In genomic region chr10:1132584-1132983, GRCh38 we compare ENCODE assay signal across 19 cellular contexts.
A peak's percentile ranks its signal among the peaks of the same experiment; 100 is the strongest.
DNase-seq lines count a peak whose midpoint lies in the region; ATAC-seq and TF ChIP-seq lines count a peak whose summit lies in the region.
"Had no signal": no experiment of that assay in that cellular context is flagged by ENCODE, and none has a peak within 500 bp of the region (broad histone marks: within the 10 kb centered on the region; RNA-seq: fewer than 3 reads in every experiment).

No MANE protein-coding gene starts in this region.

- TF ChIP-seq POLR2A in erythroblast (IDR thresholded peaks at IDR 0.05; ENCODE audit: low read length) (no peak), prostate gland (IDR thresholded peaks at IDR 0.05) (no peak)

- H3K4me3 Mint-ChIP-seq in activated CD4-positive, alpha-beta memory T cell treated with anti-CD3 and anti-CD28 coated beads, Interleukin-2, amount 10 ng/mL, durations not matched to agents 7 days and 5 days = no peak overlapping the region
- no peak overlapping the region for H3K4me3 Mint-ChIP-seq in activated CD4-positive, alpha-beta memory T cell treated with anti-CD3 and anti-CD28 coated beads for 36 hours
- no peak overlapping the region for H3K4me3 Mint-ChIP-seq in activated CD8-positive, alpha-beta T cell treated with anti-CD3 and anti-CD28 coated beads for 36 hours
- no peak overlapping the region for H3K4me3 Mint-ChIP-seq in stimulated activated naive B cell treated with anti-CD40 and anti-IgM and Interleukin-4, amounts not matched to agents 10 μg/mL and 1 μg/mL and 100 μg/mL, for 72 hours

- POLR2A ChIA-PET in activated CD4-positive, alpha-beta memory T cell treated with anti-CD3 and anti-CD28 coated beads, Interleukin-2, amount 10 ng/mL, durations not matched to agents 7 days and 5 days (lab: Charles Lee) = interaction anchor here (1.5 kb wide), 1 partner anchor 10 kb away, joined by 4 read pairs; no protein-coding TSS in a partner anchor
- POLR2A ChIA-PET in activated CD4-positive, alpha-beta memory T cell treated with anti-CD3 and anti-CD28 coated beads for 36 hours (lab: Charles Lee) = no interaction called here
- POLR2A ChIA-PET in activated CD8-positive, alpha-beta T cell treated with anti-CD3 and anti-CD28 coated beads for 36 hours (lab: Charles Lee) = no interaction called here

- H3K27me3 Mint-ChIP-seq in activated CD4-positive, alpha-beta memory T cell treated with anti-CD3 and anti-CD28 coated beads, Interleukin-2, amount 10 ng/mL, durations not matched to agents 7 days and 5 days = peaks cover 3% of the 10 kb centered on the region
- no peaks in the 10 kb centered on the region for H3K27me3 Mint-ChIP-seq in activated CD4-positive, alpha-beta memory T cell treated with anti-CD3 and anti-CD28 coated beads for 36 hours
- no peaks in the 10 kb centered on the region for H3K27me3 Mint-ChIP-seq in activated CD8-positive, alpha-beta T cell treated with anti-CD3 and anti-CD28 coated beads for 36 hours
- no peaks in the 10 kb centered on the region for H3K27me3 Mint-ChIP-seq in stimulated activated naive B cell treated with anti-CD40 and anti-IgM and Interleukin-4, amounts not matched to agents 10 μg/mL and 1 μg/mL and 100 μg/mL, for 72 hours

- no peak overlapping the region for H3K27ac ChIP-seq in prostate gland
- H3K27ac ChIP-seq: BLaER1 treated with 17β-estradiol and CSF1 and Interleukin-3, amounts not matched to agents 10 nM and 100 nM; KMS-11 had no signal

- ATAC-seq in activated CD8-positive, alpha-beta T cell treated with anti-CD3 and anti-CD28 coated beads for 36 hours = peak; percentile 17
- ATAC-seq in stimulated activated naive B cell treated with anti-CD40 and anti-IgM and Interleukin-4, amounts not matched to agents 10 μg/mL and 1 μg/mL and 100 μg/mL, for 72 hours (replicated peaks) = no peak
- ATAC-seq: Panc1 had no signal

- CTCF ChIA-PET in activated CD4-positive, alpha-beta memory T cell treated with anti-CD3 and anti-CD28 coated beads, Interleukin-2, amount 10 ng/mL, durations not matched to agents 7 days and 5 days (lab: Charles Lee) = interaction anchor here (0.8 kb wide), 1 partner anchor 23 kb away, joined by 4 read pairs; no protein-coding TSS in a partner anchor
- CTCF ChIA-PET in activated CD4-positive, alpha-beta memory T cell treated with anti-CD3 and anti-CD28 coated beads for 36 hours (lab: Charles Lee) = interaction anchor here (1.3 kb wide), 1 partner anchor 22 kb away, joined by 6 read pairs; no protein-coding TSS in a partner anchor
- CTCF ChIA-PET in activated CD8-positive, alpha-beta T cell treated with anti-CD3 and anti-CD28 coated beads for 36 hours (lab: Charles Lee) = no interaction called here

- H3K36me3 ChIP-seq in prostate gland = peaks cover 0 to 19% of the 10 kb centered on the region in 2 donors

- H3K27ac Mint-ChIP-seq in activated CD4-positive, alpha-beta memory T cell treated with anti-CD3 and anti-CD28 coated beads, Interleukin-2, amount 10 ng/mL, durations not matched to agents 7 days and 5 days = no peak overlapping the region
- no peak overlapping the region for H3K27ac Mint-ChIP-seq in activated CD4-positive, alpha-beta memory T cell treated with anti-CD3 and anti-CD28 coated beads for 36 hours
- peak overlapping the region; percentile 25 for H3K27ac Mint-ChIP-seq in activated CD8-positive, alpha-beta T cell treated with anti-CD3 and anti-CD28 coated beads for 36 hours
- H3K27ac Mint-ChIP-seq in stimulated activated naive B cell treated with anti-CD40 and anti-IgM and Interleukin-4, amounts not matched to agents 10 μg/mL and 1 μg/mL and 100 μg/mL, for 72 hours = peak overlapping the region; percentile 73

- H3K4me1 ChIP-seq in prostate gland (replicated peaks) = no peaks in the 10 kb centered on the region

- TF ChIP-seq CTCF in activated CD8-positive, alpha-beta T cell treated with anti-CD3 and anti-CD28 coated beads for 36 hours (IDR thresholded peaks at IDR 0.05) = no peak
- no peak for TF ChIP-seq CTCF in prostate gland (IDR thresholded peaks at IDR 0.05)

- no peaks in the 10 kb centered on the region for H3K9me3 ChIP-seq in prostate gland

- no peak overlapping the region for H3K4me3 ChIP-seq in prostate gland
- H3K4me3 ChIP-seq: BLaER1 treated with 17β-estradiol and CSF1 and Interleukin-3, amounts not matched to agents 10 nM and 100 nM had no signal

- H3K4me1 Mint-ChIP-seq in activated CD4-positive, alpha-beta memory T cell treated with anti-CD3 and anti-CD28 coated beads, Interleukin-2, amount 10 ng/mL, durations not matched to agents 7 days and 5 days = peaks cover 14% of the 10 kb centered on the region
- H3K4me1 Mint-ChIP-seq in activated CD4-positive, alpha-beta memory T cell treated with anti-CD3 and anti-CD28 coated beads for 36 hours (ENCODE audit: low read depth) = peaks cover 6% of the 10 kb centered on the region
- H3K4me1 Mint-ChIP-seq in activated CD8-positive, alpha-beta T cell treated with anti-CD3 and anti-CD28 coated beads for 36 hours (ENCODE audit: low read depth) = peaks cover 12% of the 10 kb centered on the region
- peaks cover 0 to 2% of the 10 kb centered on the region in 2 donors for H3K4me1 Mint-ChIP-seq in stimulated activated naive B cell treated with anti-CD40 and anti-IgM and Interleukin-4, amounts not matched to agents 10 μg/mL and 1 μg/mL and 100 μg/mL, for 72 hours

- intact Hi-C loops in activated CD4-positive, alpha-beta memory T cell treated with anti-CD3 and anti-CD28 coated beads for 36 hours (cut with micrococcal nuclease) = no loop called here
- intact Hi-C loops in activated CD8-positive, alpha-beta T cell treated with anti-CD3 and anti-CD28 coated beads for 36 hours (cut with micrococcal nuclease) = no loop called here
- intact Hi-C loops in prostate gland (cut with DNase I) = no loop called here

- DNase-seq in activated CD4-positive, alpha-beta memory T cell treated with anti-CD3 and anti-CD28 coated beads, Interleukin-2, amount 10 ng/mL, durations not matched to agents 7 days and 5 days = peak; percentile 12
- no peak for DNase-seq in activated CD4-positive, alpha-beta memory T cell treated with anti-CD3 and anti-CD28 coated beads for 36 hours
- DNase-seq in activated CD8-positive, alpha-beta T cell treated with anti-CD3 and anti-CD28 coated beads for 36 hours = no peak
- DNase-seq in islet precursor cell (peak; percentile 34), erythroblast (lab: John Stamatoyannopoulos, UW) (no peak), prostate gland (ENCODE audit: low spot score) (no peak), NCI-H146 treated with DMSO at 0.1 percent for 48 hours (lab: John Stamatoyannopoulos, UW; ENCODE audit: unreplicated experiment) (no peak)
- no peak for DNase-seq in stimulated activated naive B cell treated with anti-CD40 and anti-IgM and Interleukin-4, amounts not matched to agents 10 μg/mL and 1 μg/mL and 100 μg/mL, for 72 hours
- DNase-seq: 8988T, DMS 273 treated with DMSO at 0.1 percent for 48 hours, NCI-H1092 treated with DMSO at 0.1 percent for 48 hours, NCI-H1930, NCI-H2171 treated with DMSO at 0.1 percent for 48 hours, NCI-H510A, NCI-H82, SHP77 treated with DMSO at 0.1 percent for 48 hours had no signal

- H3K36me3 Mint-ChIP-seq in activated CD4-positive, alpha-beta memory T cell treated with anti-CD3 and anti-CD28 coated beads, Interleukin-2, amount 10 ng/mL, durations not matched to agents 7 days and 5 days (ENCODE audit: low read depth) = peaks cover 43% of the 10 kb centered on the region
- H3K36me3 Mint-ChIP-seq in activated CD4-positive, alpha-beta memory T cell treated with anti-CD3 and anti-CD28 coated beads for 36 hours = peaks cover 29% of the 10 kb centered on the region
- peaks cover 39% of the 10 kb centered on the region for H3K36me3 Mint-ChIP-seq in activated CD8-positive, alpha-beta T cell treated with anti-CD3 and anti-CD28 coated beads for 36 hours (ENCODE audit: low read depth)
- peaks cover 43 to 63% of the 10 kb centered on the region in 2 donors for H3K36me3 Mint-ChIP-seq in stimulated activated naive B cell treated with anti-CD40 and anti-IgM and Interleukin-4, amounts not matched to agents 10 μg/mL and 1 μg/mL and 100 μg/mL, for 72 hours

- peaks cover 3% of the 10 kb centered on the region for H3K9me3 Mint-ChIP-seq in activated CD4-positive, alpha-beta memory T cell treated with anti-CD3 and anti-CD28 coated beads, Interleukin-2, amount 10 ng/mL, durations not matched to agents 7 days and 5 days
- no peaks in the 10 kb centered on the region for H3K9me3 Mint-ChIP-seq in activated CD4-positive, alpha-beta memory T cell treated with anti-CD3 and anti-CD28 coated beads for 36 hours
- no peaks in the 10 kb centered on the region for H3K9me3 Mint-ChIP-seq in activated CD8-positive, alpha-beta T cell treated with anti-CD3 and anti-CD28 coated beads for 36 hours
- H3K9me3 Mint-ChIP-seq in stimulated activated naive B cell treated with anti-CD40 and anti-IgM and Interleukin-4, amounts not matched to agents 10 μg/mL and 1 μg/mL and 100 μg/mL, for 72 hours = peaks cover 4 to 6% of the 10 kb centered on the region in 2 donors

- 92% methylated on average over 10 of the region's 10 CpGs for WGBS in prostate gland

- no peaks in the 10 kb centered on the region for H3K27me3 ChIP-seq in prostate gland (replicated peaks; ENCODE audit: insufficient read depth)
- H3K27me3 ChIP-seq: BLaER1 treated with 17β-estradiol and CSF1 and Interleukin-3, amounts not matched to agents 10 nM and 100 nM had no signal

Comparison
In these comparisons a context has a peak if more than half of its experiments do, and no peak if none do; other contexts are left out.
1. DNase-seq: peak in activated CD4-positive, alpha-beta memory T cell treated with anti-CD3 and anti-CD28 coated beads, Interleukin-2, amount 10 ng/mL, durations not matched to agents 7 days and 5 days (single experiment) and islet precursor cell (single experiment); none in activated CD4-positive, alpha-beta memory T cell treated with anti-CD3 and anti-CD28 coated beads for 36 hours (single experiment), activated CD8-positive, alpha-beta T cell treated with anti-CD3 and anti-CD28 coated beads for 36 hours (single experiment), stimulated activated naive B cell treated with anti-CD40 and anti-IgM and Interleukin-4, amounts not matched to agents 10 μg/mL and 1 μg/mL and 100 μg/mL, for 72 hours (single experiment), erythroblast (0 of 2), prostate gland (single experiment) and NCI-H146 treated with DMSO at 0.1 percent for 48 hours (single experiment).
2. H3K27ac Mint-ChIP-seq: peak in activated CD8-positive, alpha-beta T cell treated with anti-CD3 and anti-CD28 coated beads for 36 hours (single experiment) and stimulated activated naive B cell treated with anti-CD40 and anti-IgM and Interleukin-4, amounts not matched to agents 10 μg/mL and 1 μg/mL and 100 μg/mL, for 72 hours (single experiment); none in activated CD4-positive, alpha-beta memory T cell treated with anti-CD3 and anti-CD28 coated beads, Interleukin-2, amount 10 ng/mL, durations not matched to agents 7 days and 5 days (single experiment) and activated CD4-positive, alpha-beta memory T cell treated with anti-CD3 and anti-CD28 coated beads for 36 hours (single experiment).